Comparison of ENCODE assay signal across 16 cellular contexts in genomic region chr10:122476034-122476695, GRCh38. TPM values are rescaled to one million over a fixed set of nuclear protein-coding genes. Genes with fewer than 3 reads are reported as not detected.
DNase-seq lines count a peak whose midpoint lies in the region; ATAC-seq and TF ChIP-seq lines count a peak whose summit lies in the region.
"Had no signal": no experiment of that assay in that cellular context is flagged by ENCODE, and none has a peak within 500 bp of the region (broad histone marks: within the 10 kb centered on the region; RNA-seq: fewer than 3 reads in every experiment).

No MANE protein-coding gene starts in this region.

- peaks cover 13% of the 10 kb centered on the region for H3K4me1 ChIP-seq in iPS-15b (ENCODE audit: control insufficient read depth, insufficient read depth, low read length)

- no peaks in the 10 kb centered on the region for H3K27me3 ChIP-seq in iPS-15b (ENCODE audit: control insufficient read depth, insufficient read depth, low read length)
- H3K27me3 ChIP-seq: suprapubic skin had no signal

- H3K9me3 ChIP-seq in iPS-15b (ENCODE audit: control insufficient read depth, insufficient read depth, low read length): no peaks in the 10 kb centered on the region
- H3K9me3 ChIP-seq: A549, suprapubic skin had no signal

- H3K9ac ChIP-seq in iPS-15b (ENCODE audit: low read depth, low read length): peak overlapping the region; percentile 65

- H3K36me3 ChIP-seq in iPS-15b (ENCODE audit: control insufficient read depth, insufficient read depth, low read length): no peaks in the 10 kb centered on the region
- H3K36me3 ChIP-seq: suprapubic skin had no signal

- DNase-seq in NCI-H748 (lab: John Stamatoyannopoulos, UW; ENCODE audit: unreplicated experiment): peak; percentile 56
- no peak for DNase-seq in NCI-H748 treated with DMSO at 0.1 percent for 48 hours (lab: John Stamatoyannopoulos, UW)
- no peak for DNase-seq in dermis blood vessel endothelial cell
- DNase-seq: activated CD8-positive, alpha-beta T cell treated with anti-CD3 and anti-CD28 coated beads for 36 hours; DMS 273 treated with DMSO at 0.1 percent for 48 hours; NCI-H187 treated with DMSO at 0.1 percent for 48 hours; PC-3; T1000 had no signal

- H3K4me3 ChIP-seq in iPS-15b (ENCODE audit: low read depth, low read length): no peak overlapping the region
- H3K4me3 ChIP-seq: A549, suprapubic skin had no signal

- peak; percentile 17 for ATAC-seq in SK-N-SH treated with all-trans-retinoic acid at 6 μM for 48 hours
- ATAC-seq in HG03045 (IDR thresholded peaks at IDR 0.05; ENCODE audit: unreplicated experiment): no peak
- no peak for ATAC-seq in GM19467 (IDR thresholded peaks at IDR 0.05; ENCODE audit: unreplicated experiment)
- ATAC-seq: A549; activated CD8-positive, alpha-beta T cell treated with anti-CD3 and anti-CD28 coated beads for 36 hours; PC-3 had no signal

- peak overlapping the region; percentile 88 for H3K27ac ChIP-seq in temporal lobe (ENCODE audit: low read depth, low read length)
- H3K27ac ChIP-seq: A549, suprapubic skin had no signal

TF ChIP-seq in SK-N-SH treated with all-trans-retinoic acid at 6 μM for 48 hours, 23 proteins besides CTCF, POLR2A, EP300 and RAD21:
- TF ChIP-seq CSDC2 (CRISPR knock-in tag; IDR thresholded peaks at IDR 0.05) (no peak), ZNF70 (CRISPR knock-in tag; IDR thresholded peaks at IDR 0.05) (no peak), TSHZ2 (CRISPR knock-in tag; IDR thresholded peaks at IDR 0.05) (no peak), BACH2 (CRISPR knock-in tag; IDR thresholded peaks at IDR 0.05; ENCODE audit: borderline replicate concordance) (no peak), GLIS3 (CRISPR knock-in tag; IDR thresholded peaks at IDR 0.05) (no peak), SNAI2 (CRISPR knock-in tag; IDR thresholded peaks at IDR 0.05) (no peak), ZNF8 (CRISPR knock-in tag; IDR thresholded peaks at IDR 0.05) (no peak), RARB (CRISPR knock-in tag; IDR thresholded peaks at IDR 0.05) (no peak), ISL1 (CRISPR knock-in tag; IDR thresholded peaks at IDR 0.05) (no peak), ZC3H10 (CRISPR knock-in tag; IDR thresholded peaks at IDR 0.05) (no peak), CREB5 (CRISPR knock-in tag; IDR thresholded peaks at IDR 0.05; ENCODE audit: low read depth) (no peak), ESRRG (CRISPR knock-in tag; IDR thresholded peaks at IDR 0.05) (no peak), PPARA (CRISPR knock-in tag; IDR thresholded peaks at IDR 0.05; ENCODE audit: borderline replicate concordance) (no peak), ZFP3 (CRISPR knock-in tag; IDR thresholded peaks at IDR 0.05) (no peak), TCF4 (CRISPR knock-in tag; IDR thresholded peaks at IDR 0.05; ENCODE audit: borderline replicate concordance) (no peak), OSR1 (CRISPR knock-in tag; IDR thresholded peaks at IDR 0.05) (no peak), PATZ1 (CRISPR knock-in tag; IDR thresholded peaks at IDR 0.05; ENCODE audit: borderline replicate concordance) (no peak)
- TF ChIP-seq, protein P1, sequence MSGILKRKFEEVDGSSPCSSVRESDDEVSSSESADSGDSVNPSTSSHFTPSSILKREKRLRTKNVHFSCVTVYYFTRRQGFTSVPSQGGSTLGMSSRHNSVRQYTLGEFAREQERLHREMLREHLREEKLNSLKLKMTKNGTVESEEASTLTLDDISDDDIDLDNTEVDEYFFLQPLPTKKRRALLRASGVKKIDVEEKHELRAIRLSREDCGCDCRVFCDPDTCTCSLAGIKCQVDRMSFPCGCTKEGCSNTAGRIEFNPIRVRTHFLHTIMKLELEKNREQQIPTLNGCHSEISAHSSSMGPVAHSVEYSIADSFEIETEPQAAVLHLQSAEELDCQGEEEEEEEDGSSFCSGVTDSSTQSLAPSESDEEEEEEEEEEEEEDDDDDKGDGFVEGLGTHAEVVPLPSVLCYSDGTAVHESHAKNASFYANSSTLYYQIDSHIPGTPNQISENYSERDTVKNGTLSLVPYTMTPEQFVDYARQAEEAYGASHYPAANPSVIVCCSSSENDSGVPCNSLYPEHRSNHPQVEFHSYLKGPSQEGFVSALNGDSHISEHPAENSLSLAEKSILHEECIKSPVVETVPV (CRISPR knock-in tag; IDR thresholded peaks at IDR 0.05): no peak

RNA-seq across cellular contexts. Expression of gene HTRA1, which starts 14.8 kb away (rescaled TPM):
- total RNA-seq in temporal lobe (46.7 TPM), dermis blood vessel endothelial cell (54.7 and 117 TPM in 2 replicates)
- total RNA-seq: activated CD8-positive, alpha-beta T cell treated with anti-CD3 and anti-CD28 coated beads for 36 hours had no signal

RNA-seq across cellular contexts. Expression of gene ARMS2, which starts 21.7 kb away (rescaled TPM):
- total RNA-seq in temporal lobe (not detected), dermis blood vessel endothelial cell (not detected in 2 replicates)
- total RNA-seq: activated CD8-positive, alpha-beta T cell treated with anti-CD3 and anti-CD28 coated beads for 36 hours; H4; PC-3 had no signal
